8 cellular contexts compared by ENCODE assay signal in the genomic region with DNA sequence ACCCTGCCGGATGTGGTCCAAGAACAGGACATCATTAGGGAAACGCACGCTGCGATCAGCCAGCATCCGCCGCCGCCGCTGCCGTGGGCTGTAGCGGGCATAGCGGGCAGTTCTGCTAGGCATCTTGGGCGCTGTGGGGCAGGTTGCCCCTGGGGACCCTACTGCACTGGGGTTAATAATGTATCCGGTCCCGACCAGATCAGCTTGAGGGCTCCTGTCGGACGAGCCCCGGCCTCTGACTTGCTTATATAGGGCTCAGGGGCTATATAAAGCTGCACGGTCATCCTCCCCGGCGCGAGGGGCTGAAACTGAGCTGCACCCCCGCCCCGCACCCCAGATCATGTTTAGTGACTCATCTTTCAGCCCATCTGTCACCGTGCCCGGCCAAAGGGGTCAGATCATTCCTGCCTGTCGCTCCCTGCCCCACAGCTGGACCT. TPM values are rescaled to one million over a fixed set of nuclear protein-coding genes. Genes with fewer than 3 reads are reported as not detected.
DNase-seq lines count a peak whose midpoint lies in the region; ATAC-seq and TF ChIP-seq lines count a peak whose summit lies in the region.

A gene with protein sequence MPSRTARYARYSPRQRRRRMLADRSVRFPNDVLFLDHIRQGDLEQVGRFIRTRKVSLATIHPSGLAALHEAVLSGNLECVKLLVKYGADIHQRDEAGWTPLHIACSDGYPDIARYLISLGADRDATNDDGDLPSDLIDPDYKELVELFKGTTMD (minus strand): TSS at position 220 of the 437 bp plus-strand sequence. CDS start 97 bp downstream, at position 123.

- ATAC-seq in right cardiac atrium (no peak), HG02970 (IDR thresholded peaks at IDR 0.05; ENCODE audit: low FRiP score, unreplicated experiment) (no peak)

- H3K4me1 ChIP-seq in right cardiac atrium (ENCODE audit: control insufficient read depth, insufficient read depth, low read length) (peaks cover 6% of the 10 kb centered on the region), skeletal muscle tissue (ENCODE audit: control insufficient read depth in 3 of 3, insufficient read depth in 3 of 3, low read length in 3 of 3) (peaks cover 36 to 62% (median 47%) of the 10 kb centered on the region in 3 donors)

- peak within 1 kb of the TSS; percentile 94 for H3K27ac ChIP-seq in WERI-Rb-1
- no peak within 1 kb of the TSS for H3K27ac ChIP-seq in right cardiac atrium (ENCODE audit: low read length)
- peak within 1 kb of the TSS; percentile 99 for H3K27ac ChIP-seq in skeletal muscle tissue (ENCODE audit: low read depth, low read length)

- H3K27me3 ChIP-seq in WERI-Rb-1 (ENCODE audit: insufficient read depth, low read depth, severe bottlenecking), result no peaks in the 10 kb centered on the region
- H3K27me3 ChIP-seq in right cardiac atrium (ENCODE audit: control insufficient read depth, insufficient read depth), result no peaks in the 10 kb centered on the region
- no peaks in the 10 kb centered on the region for H3K27me3 ChIP-seq in skeletal muscle tissue (ENCODE audit: control insufficient read depth in 3 of 3, insufficient read depth in 3 of 3, low read length in 3 of 3)

- H3K9me3 ChIP-seq in WERI-Rb-1 (ENCODE audit: severe bottlenecking) (no peaks in the 10 kb centered on the region), right cardiac atrium (ENCODE audit: control insufficient read depth, low read length) (no peaks in the 10 kb centered on the region), skeletal muscle tissue (ENCODE audit: control insufficient read depth in 3 of 3, low read length in 3 of 3) (no peaks in the 10 kb centered on the region)

- TF ChIP-seq CTCF in HFF-Myc (IDR thresholded peaks at IDR 0.05; ENCODE audit: low read depth, low read length, missing control alignments) (no peak), WERI-Rb-1 (IDR thresholded peaks at IDR 0.05; ENCODE audit: low read depth, low read length) (no peak)

- no peak for DNase-seq in HFF-Myc (ENCODE audit: extremely low read depth, low read depth)
- peak; percentile 95 for DNase-seq in WERI-Rb-1
- peak in 1 of 3 donors; percentile 50 for DNase-seq in right cardiac atrium
- no peak for DNase-seq in NCI-H2107 treated with DMSO at 0.1 percent for 48 hours (lab: John Stamatoyannopoulos, UW; ENCODE audit: unreplicated experiment)
- no peak for DNase-seq in HuH-7 (ENCODE audit: low spot score)
- DNase-seq in C1 segment of cervical spinal cord (lab: John Stamatoyannopoulos, UW), result no peak

- intact Hi-C loops in right cardiac atrium (cut with DNase I), result no loop called here

- H3K9ac ChIP-seq in skeletal muscle tissue (ENCODE audit: low read depth in 1 of 3, low read length in 3 of 3), result peak within 1 kb of the TSS; percentile 98 to 100 (median 99)

- H3K36me3 ChIP-seq in WERI-Rb-1 (peaks cover 22% of the 10 kb centered on the region), skeletal muscle tissue (ENCODE audit: control insufficient read depth in 3 of 3, insufficient read depth in 3 of 3, low read length in 3 of 3) (peaks cover 0 to 11% (median 5%) of the 10 kb centered on the region in 3 donors)

- H3K4me3 ChIP-seq in HFF-Myc (replicated peaks; ENCODE audit: low read depth, low read length) (peak within 1 kb of the TSS; percentile 72), WERI-Rb-1 (ENCODE audit: low read depth, low read length) (peak within 1 kb of the TSS; percentile 85), right cardiac atrium (ENCODE audit: low read length) (peak within 1 kb of the TSS; percentile 94), skeletal muscle tissue (ENCODE audit: low read length in 3 of 3) (peak within 1 kb of the TSS; percentile 75 to 96 (median 88))

- 91% methylated on average over 26 of the region's 26 CpGs for WGBS in right cardiac atrium

RNA-seq across cellular contexts. Expression of the gene that starts here (rescaled TPM):
- total RNA-seq in right cardiac atrium (under 1 TPM in 1 of 4 donors, not detected in 3; 0.85 TPM), skeletal muscle tissue (35.0 TPM)
- polyA plus RNA-seq in right cardiac atrium, result not detected

Comparison
In these comparisons a context has a peak if more than half of its experiments do, and no peak if none do; other contexts are left out.
1. RNA of the gene that starts here (total RNA-seq): 35.0 TPM in skeletal muscle tissue (single experiment); 0.85 TPM in right cardiac atrium; every median in the first group is over 10 times any median in the second.
2. Peak in every context shown above with its lines, with median percentiles within 50 percentile points of each other: H3K4me3 ChIP-seq.